ENCODE assay signal across 28 cellular contexts in genomic region chr17:30543456-30543855, GRCh38.
"Had no signal": no experiment of that assay in that cellular context is flagged by ENCODE, and none has a peak within 500 bp of the region (broad histone marks: within the 10 kb centered on the region; RNA-seq: fewer than 3 reads in every experiment).

No MANE protein-coding gene starts in this region.

- H3K36me3 Mint-ChIP-seq: activated naive CD8-positive, alpha-beta T cell treated with anti-CD3 and anti-CD28 coated beads for 36 hours had no signal

- H3K27me3 ChIP-seq: ascending aorta had no signal

- H3K36me3 ChIP-seq: ascending aorta had no signal

- ATAC-seq: activated CD8-positive, alpha-beta T cell treated with anti-CD3 and anti-CD28 coated beads for 36 hours; activated T-cell treated with anti-CD3 and anti-CD28 coated beads, Interleukin-2, amount 50 U/mL, for 72 hours; activated T-helper 17 cell treated with anti-CD3 and anti-CD28 coated beads, Interleukin-2, amount 50 U/mL, for 72 hours; Right ventricle myocardium inferior had no signal

- H3K9me3 Mint-ChIP-seq: activated CD4-positive, alpha-beta T cell treated with anti-CD3 and anti-CD28 coated beads, Interleukin-2, amount 10 ng/mL, durations not matched to agents 24 days and 14 days; activated CD8-positive, alpha-beta T cell treated with anti-CD3 and anti-CD28 coated beads for 36 hours; activated naive CD8-positive, alpha-beta T cell treated with anti-CD3 and anti-CD28 coated beads for 36 hours; activated T-cell treated with anti-CD3 and anti-CD28 coated beads, Interleukin-2, amount 50 U/mL, for 72 hours; activated T-helper 17 cell treated with anti-CD3 and anti-CD28 coated beads, Interleukin-2, amount 50 U/mL, for 72 hours; T-helper 2 cell treated with Interferon-gamma antibody and Interleukin-4, amounts not matched to agents 5 μg/mL and 100 μg/mL, for 36 hours had no signal

- H3K27ac ChIP-seq: ascending aorta, PC-9, RWPE1 had no signal

- H3K4me3 Mint-ChIP-seq: activated CD4-positive, alpha-beta T cell treated with anti-CD3 and anti-CD28 coated beads, Interleukin-2, amount 10 ng/mL, durations not matched to agents 24 days and 14 days; activated CD8-positive, alpha-beta T cell treated with anti-CD3 and anti-CD28 coated beads for 36 hours; activated naive CD8-positive, alpha-beta T cell treated with anti-CD3 and anti-CD28 coated beads for 36 hours; activated T-cell treated with anti-CD3 and anti-CD28 coated beads, Interleukin-2, amount 50 U/mL, for 72 hours; activated T-helper 17 cell treated with anti-CD3 and anti-CD28 coated beads, Interleukin-2, amount 50 U/mL, for 72 hours; T-helper 2 cell treated with Interferon-gamma antibody and Interleukin-4, amounts not matched to agents 5 μg/mL and 100 μg/mL, for 36 hours had no signal

- H3K27me3 Mint-ChIP-seq: activated CD4-positive, alpha-beta T cell treated with anti-CD3 and anti-CD28 coated beads, Interleukin-2, amount 10 ng/mL, durations not matched to agents 24 days and 14 days; activated CD8-positive, alpha-beta T cell treated with anti-CD3 and anti-CD28 coated beads for 36 hours; activated naive CD8-positive, alpha-beta T cell treated with anti-CD3 and anti-CD28 coated beads for 36 hours; activated T-helper 17 cell treated with anti-CD3 and anti-CD28 coated beads, Interleukin-2, amount 50 U/mL, for 72 hours had no signal

- H3K4me1 ChIP-seq: ascending aorta had no signal

- H3K4me3 ChIP-seq: ascending aorta, PC-9 had no signal

- H3K4me1 Mint-ChIP-seq: activated CD4-positive, alpha-beta T cell treated with anti-CD3 and anti-CD28 coated beads, Interleukin-2, amount 10 ng/mL, durations not matched to agents 24 days and 14 days; activated naive CD8-positive, alpha-beta T cell treated with anti-CD3 and anti-CD28 coated beads for 36 hours; activated T-helper 17 cell treated with anti-CD3 and anti-CD28 coated beads, Interleukin-2, amount 50 U/mL, for 72 hours had no signal

- H2AFZ ChIP-seq: PC-9 had no signal

- DNase-seq: activated CD4-positive, alpha-beta T cell treated with anti-CD3 and anti-CD28 coated beads, Interleukin-2, amount 10 ng/mL, durations not matched to agents 24 days and 14 days; activated CD4-positive, alpha-beta T cell treated with anti-CD3 and anti-CD28 coated beads, Interleukin-2, amount 50 U/mL, for 4 hours; activated CD8-positive, alpha-beta T cell treated with anti-CD3 and anti-CD28 coated beads for 36 hours; activated effector memory CD4-positive, alpha-beta T cell treated with anti-CD3 and anti-CD28 coated beads, Interleukin-2, amount 50 U/mL, for 16 hours; activated naive CD4-positive, alpha-beta T cell; activated naive CD4-positive, alpha-beta T cell treated with anti-CD3 and anti-CD28 coated beads, Interleukin-2, amount 50 U/mL, for 16 hours; activated naive CD8-positive, alpha-beta T cell treated with anti-CD3 and anti-CD28 coated beads for 36 hours; activated T-cell treated with anti-CD3 and anti-CD28 coated beads, Interleukin-2, amount 50 U/mL, for 1 hour; activated T-cell treated with anti-CD3 and anti-CD28 coated beads, Interleukin-2, amount 50 U/mL, for 72 hours; amygdala; Karpas-422; MM.1S; MV-4-11; NCI-H1092; NCI-H1436 treated with DMSO at 0.1 percent for 48 hours; NCI-H1694 treated with DMSO at 0.1 percent for 48 hours; NCI-H2029; NCI-H510A; NCI-H526; NCI-H748 treated with DMSO at 0.1 percent for 48 hours; NK-92 treated with Interleukin-12 subunit alpha and Interleukin-12 subunit beta, amount 100 ng/mL, for 24 hours; PC-9; SIG-M5 had no signal

- H3K9me3 ChIP-seq: ascending aorta had no signal

- H3K4me2 ChIP-seq: PC-9 had no signal

- H3K27ac Mint-ChIP-seq: activated CD4-positive, alpha-beta T cell treated with anti-CD3 and anti-CD28 coated beads, Interleukin-2, amount 10 ng/mL, durations not matched to agents 24 days and 14 days; activated CD8-positive, alpha-beta T cell treated with anti-CD3 and anti-CD28 coated beads for 36 hours; activated naive CD8-positive, alpha-beta T cell treated with anti-CD3 and anti-CD28 coated beads for 36 hours; activated T-cell treated with anti-CD3 and anti-CD28 coated beads, Interleukin-2, amount 50 U/mL, for 72 hours; activated T-helper 17 cell treated with anti-CD3 and anti-CD28 coated beads, Interleukin-2, amount 50 U/mL, for 72 hours; T-helper 2 cell treated with Interferon-gamma antibody and Interleukin-4, amounts not matched to agents 5 μg/mL and 100 μg/mL, for 36 hours had no signal
